15 cellular contexts compared by ENCODE assay signal in genomic region chr10:97013983-97014382, GRCh38.
DNase-seq lines count a peak whose midpoint lies in the region; ATAC-seq lines count a peak whose summit lies in the region.
"Had no signal": no experiment of that assay in that cellular context is flagged by ENCODE, and none has a peak within 500 bp of the region (broad histone marks: within the 10 kb centered on the region; RNA-seq: fewer than 3 reads in every experiment).

No MANE protein-coding gene starts in this region.

- peaks cover 20% of the 10 kb centered on the region for H3K4me1 Mint-ChIP-seq in activated naive CD8-positive, alpha-beta T cell treated with anti-CD3 and anti-CD28 coated beads, Interleukin-2, amount 10 ng/mL, durations not matched to agents 7 days and 5 days
- peaks cover 24% of the 10 kb centered on the region for H3K4me1 Mint-ChIP-seq in activated naive CD8-positive, alpha-beta T cell treated with anti-CD3 and anti-CD28 coated beads, Interleukin-2, amount 50 U/mL, for 24 hours
- H3K4me1 Mint-ChIP-seq in activated T-helper 2 cell treated with anti-CD3 and anti-CD28 coated beads, Interferon-gamma antibody, Interleukin-2, Interleukin-4, amounts not matched to agents 10 μg/mL and 5 μg/mL and 100 μg/mL, durations not matched to agents 14 hours and 24 hours and 36 hours (ENCODE audit: low read depth), result peaks cover 19% of the 10 kb centered on the region

- H2AK5ac ChIP-seq in mesenchymal stem cell (ENCODE audit: low read length, severe bottlenecking), result no peak overlapping the region

- H3K18ac ChIP-seq in mesenchymal stem cell (ENCODE audit: low read depth in 1 of 2, low read length in 2 of 2), result no peak overlapping the region

- no peak overlapping the region for H3K4me3 Mint-ChIP-seq in activated naive CD8-positive, alpha-beta T cell treated with anti-CD3 and anti-CD28 coated beads, Interleukin-2, amount 10 ng/mL, durations not matched to agents 7 days and 5 days
- no peak overlapping the region for H3K4me3 Mint-ChIP-seq in activated naive CD8-positive, alpha-beta T cell treated with anti-CD3 and anti-CD28 coated beads, Interleukin-2, amount 50 U/mL, for 24 hours
- no peak overlapping the region for H3K4me3 Mint-ChIP-seq in activated T-helper 2 cell treated with anti-CD3 and anti-CD28 coated beads, Interferon-gamma antibody, Interleukin-2, Interleukin-4, amounts not matched to agents 10 μg/mL and 5 μg/mL and 100 μg/mL, durations not matched to agents 14 hours and 24 hours and 36 hours (ENCODE audit: low read depth)
- H3K4me3 Mint-ChIP-seq: B cell; CD4-positive, alpha-beta memory T cell had no signal

- H2AFZ ChIP-seq in mesenchymal stem cell (ENCODE audit: low read depth, low read length), result no peak overlapping the region
- H2AFZ ChIP-seq: GM23248 had no signal

- no peaks in the 10 kb centered on the region for H3K9me3 Mint-ChIP-seq in activated naive CD8-positive, alpha-beta T cell treated with anti-CD3 and anti-CD28 coated beads, Interleukin-2, amount 10 ng/mL, durations not matched to agents 7 days and 5 days
- no peaks in the 10 kb centered on the region for H3K9me3 Mint-ChIP-seq in activated naive CD8-positive, alpha-beta T cell treated with anti-CD3 and anti-CD28 coated beads, Interleukin-2, amount 50 U/mL, for 24 hours
- peaks cover 3% of the 10 kb centered on the region for H3K9me3 Mint-ChIP-seq in activated T-helper 2 cell treated with anti-CD3 and anti-CD28 coated beads, Interferon-gamma antibody, Interleukin-2, Interleukin-4, amounts not matched to agents 10 μg/mL and 5 μg/mL and 100 μg/mL, durations not matched to agents 14 hours and 24 hours and 36 hours

- H4K8ac ChIP-seq in mesenchymal stem cell (ENCODE audit: low read length), result no peak overlapping the region

- H3K4me1 ChIP-seq in mesenchymal stem cell (ENCODE audit: control insufficient read depth, insufficient read depth, low read depth, low read length), result no peaks in the 10 kb centered on the region
- H3K4me1 ChIP-seq: HAP-1 had no signal

- H3K4me3 ChIP-seq in mesenchymal stem cell (ENCODE audit: insufficient read depth in 1 of 2, low read depth in 1 of 2, low read length in 2 of 2), result no peak overlapping the region
- H3K4me3 ChIP-seq: GM12878, GM23248, HAP-1 had no signal

- no peak for ATAC-seq in activated naive CD8-positive, alpha-beta T cell treated with anti-CD3 and anti-CD28 coated beads, Interleukin-2, amount 10 ng/mL, durations not matched to agents 7 days and 5 days (ENCODE audit: low read depth)
- ATAC-seq in activated naive CD8-positive, alpha-beta T cell treated with anti-CD3 and anti-CD28 coated beads, Interleukin-2, amount 50 U/mL, for 24 hours, result no peak
- ATAC-seq: GM12878 had no signal

- no peak overlapping the region for H3K23ac ChIP-seq in mesenchymal stem cell (ENCODE audit: low read length in 2 of 2)

- no peak overlapping the region for H2BK15ac ChIP-seq in mesenchymal stem cell (ENCODE audit: low read depth, poor library complexity, severe bottlenecking)

- peaks cover 0 to 4% of the 10 kb centered on the region in 2 experiments for H3K36me3 ChIP-seq in mesenchymal stem cell (ENCODE audit: control insufficient read depth in 1 of 2, insufficient read depth in 2 of 2, low read depth in 1 of 2, low read length in 2 of 2)
- H3K36me3 ChIP-seq: HAP-1 had no signal

- H3K27ac Mint-ChIP-seq in activated naive CD8-positive, alpha-beta T cell treated with anti-CD3 and anti-CD28 coated beads, Interleukin-2, amount 10 ng/mL, durations not matched to agents 7 days and 5 days, result peak overlapping the region; percentile 70
- H3K27ac Mint-ChIP-seq in activated naive CD8-positive, alpha-beta T cell treated with anti-CD3 and anti-CD28 coated beads, Interleukin-2, amount 50 U/mL, for 24 hours, result no peak overlapping the region
- H3K27ac Mint-ChIP-seq in activated T-helper 2 cell treated with anti-CD3 and anti-CD28 coated beads, Interferon-gamma antibody, Interleukin-2, Interleukin-4, amounts not matched to agents 10 μg/mL and 5 μg/mL and 100 μg/mL, durations not matched to agents 14 hours and 24 hours and 36 hours, result peak overlapping the region; percentile 2
- H3K27ac Mint-ChIP-seq: B cell; CD4-positive, alpha-beta memory T cell had no signal

- H2BK12ac ChIP-seq in mesenchymal stem cell (ENCODE audit: low read length in 2 of 2), result no peak overlapping the region

- no peak overlapping the region for H2BK120ac ChIP-seq in mesenchymal stem cell (ENCODE audit: low read depth, low read length)

- H4K91ac ChIP-seq in mesenchymal stem cell (ENCODE audit: low read length), result peak overlapping the region; percentile 20

- peaks cover 3% of the 10 kb centered on the region for H3K27me3 Mint-ChIP-seq in activated naive CD8-positive, alpha-beta T cell treated with anti-CD3 and anti-CD28 coated beads, Interleukin-2, amount 10 ng/mL, durations not matched to agents 7 days and 5 days
- no peaks in the 10 kb centered on the region for H3K27me3 Mint-ChIP-seq in activated naive CD8-positive, alpha-beta T cell treated with anti-CD3 and anti-CD28 coated beads, Interleukin-2, amount 50 U/mL, for 24 hours
- H3K27me3 Mint-ChIP-seq in activated T-helper 2 cell treated with anti-CD3 and anti-CD28 coated beads, Interferon-gamma antibody, Interleukin-2, Interleukin-4, amounts not matched to agents 10 μg/mL and 5 μg/mL and 100 μg/mL, durations not matched to agents 14 hours and 24 hours and 36 hours (ENCODE audit: low read depth), result no peaks in the 10 kb centered on the region
- H3K27me3 Mint-ChIP-seq: CD4-positive, alpha-beta memory T cell had no signal

- DNase-seq in activated naive CD8-positive, alpha-beta T cell treated with anti-CD3 and anti-CD28 coated beads, Interleukin-2, amount 10 ng/mL, durations not matched to agents 7 days and 5 days, result no peak
- DNase-seq in activated naive CD8-positive, alpha-beta T cell treated with anti-CD3 and anti-CD28 coated beads, Interleukin-2, amount 50 U/mL, for 24 hours, result no peak
- no peak for DNase-seq in activated T-helper 2 cell treated with anti-CD3 and anti-CD28 coated beads, Interferon-gamma antibody, Interleukin-2, Interleukin-4, amounts not matched to agents 10 μg/mL and 5 μg/mL and 100 μg/mL, durations not matched to agents 14 hours and 24 hours and 36 hours (ENCODE audit: low spot score)
- DNase-seq in mesenchymal stem cell, result no peak
- DNase-seq in medulla oblongata (ENCODE audit: extremely low spot score), result no peak
- no peak for DNase-seq in NCI-H2196 treated with DMSO at 0.1 percent for 48 hours (lab: John Stamatoyannopoulos, UW; ENCODE audit: unreplicated experiment)
- DNase-seq in NCI-H524 treated with DMSO at 0.1 percent for 48 hours (lab: John Stamatoyannopoulos, UW), result no peak
- DNase-seq: ACHN; CD4-positive, alpha-beta memory T cell; DMS79; GM23248 had no signal

- no peak overlapping the region for H2BK5ac ChIP-seq in mesenchymal stem cell (ENCODE audit: low read depth, low read length, poor library complexity, severe bottlenecking)

- 81% methylated on average over 8 of the region's 8 CpGs for WGBS in mesenchymal stem cell

- no peak overlapping the region for H3K4ac ChIP-seq in mesenchymal stem cell (ENCODE audit: low read depth in 1 of 2, low read length in 2 of 2)

- H3K27me3 ChIP-seq in mesenchymal stem cell (ENCODE audit: control insufficient read depth in 1 of 2, insufficient read depth in 1 of 2, low read length in 2 of 2), result peaks cover 4 to 12% of the 10 kb centered on the region in 2 experiments

- peak overlapping the region in 1 of 2 experiments; percentile 58 for H3K14ac ChIP-seq in mesenchymal stem cell (ENCODE audit: low read length in 2 of 2)

- H3K9me3 ChIP-seq in mesenchymal stem cell (ENCODE audit: control insufficient read depth, low read length), result no peaks in the 10 kb centered on the region
- H3K9me3 ChIP-seq: HAP-1 had no signal

- H3K79me1 ChIP-seq in mesenchymal stem cell (replicated peaks; ENCODE audit: low read length, poor library complexity, severe bottlenecking), result no peaks in the 10 kb centered on the region

- peaks cover 1% of the 10 kb centered on the region for H3K36me3 Mint-ChIP-seq in activated naive CD8-positive, alpha-beta T cell treated with anti-CD3 and anti-CD28 coated beads, Interleukin-2, amount 10 ng/mL, durations not matched to agents 7 days and 5 days
- H3K36me3 Mint-ChIP-seq in activated naive CD8-positive, alpha-beta T cell treated with anti-CD3 and anti-CD28 coated beads, Interleukin-2, amount 50 U/mL, for 24 hours (ENCODE audit: low read depth), result no peaks in the 10 kb centered on the region
- H3K36me3 Mint-ChIP-seq in activated T-helper 2 cell treated with anti-CD3 and anti-CD28 coated beads, Interferon-gamma antibody, Interleukin-2, Interleukin-4, amounts not matched to agents 10 μg/mL and 5 μg/mL and 100 μg/mL, durations not matched to agents 14 hours and 24 hours and 36 hours (ENCODE audit: low read depth), result no peaks in the 10 kb centered on the region
- H3K36me3 Mint-ChIP-seq: CD4-positive, alpha-beta memory T cell had no signal

- no peak overlapping the region for H3K9ac ChIP-seq in mesenchymal stem cell (ENCODE audit: low read length)
- H3K9ac ChIP-seq: GM23248 had no signal

- POLR2A ChIA-PET in activated naive CD8-positive, alpha-beta T cell treated with anti-CD3 and anti-CD28 coated beads, Interleukin-2, amount 10 ng/mL, durations not matched to agents 7 days and 5 days (lab: Charles Lee), result no interaction called here

- H3K4me2 ChIP-seq in mesenchymal stem cell (ENCODE audit: low read length, poor library complexity, severe bottlenecking), result no peak overlapping the region

- H3K27ac ChIP-seq in mesenchymal stem cell (ENCODE audit: low read length, poor library complexity, severe bottlenecking), result no peak overlapping the region
- H3K27ac ChIP-seq: C4-2B, GM23248 had no signal

- intact Hi-C loops in activated T-helper 2 cell treated with anti-CD3 and anti-CD28 coated beads, Interferon-gamma antibody, Interleukin-2, Interleukin-4, amounts not matched to agents 10 μg/mL and 5 μg/mL and 100 μg/mL, durations not matched to agents 14 hours and 24 hours and 36 hours (cut with micrococcal nuclease), result no loop called here
